In the genomic region with DNA sequence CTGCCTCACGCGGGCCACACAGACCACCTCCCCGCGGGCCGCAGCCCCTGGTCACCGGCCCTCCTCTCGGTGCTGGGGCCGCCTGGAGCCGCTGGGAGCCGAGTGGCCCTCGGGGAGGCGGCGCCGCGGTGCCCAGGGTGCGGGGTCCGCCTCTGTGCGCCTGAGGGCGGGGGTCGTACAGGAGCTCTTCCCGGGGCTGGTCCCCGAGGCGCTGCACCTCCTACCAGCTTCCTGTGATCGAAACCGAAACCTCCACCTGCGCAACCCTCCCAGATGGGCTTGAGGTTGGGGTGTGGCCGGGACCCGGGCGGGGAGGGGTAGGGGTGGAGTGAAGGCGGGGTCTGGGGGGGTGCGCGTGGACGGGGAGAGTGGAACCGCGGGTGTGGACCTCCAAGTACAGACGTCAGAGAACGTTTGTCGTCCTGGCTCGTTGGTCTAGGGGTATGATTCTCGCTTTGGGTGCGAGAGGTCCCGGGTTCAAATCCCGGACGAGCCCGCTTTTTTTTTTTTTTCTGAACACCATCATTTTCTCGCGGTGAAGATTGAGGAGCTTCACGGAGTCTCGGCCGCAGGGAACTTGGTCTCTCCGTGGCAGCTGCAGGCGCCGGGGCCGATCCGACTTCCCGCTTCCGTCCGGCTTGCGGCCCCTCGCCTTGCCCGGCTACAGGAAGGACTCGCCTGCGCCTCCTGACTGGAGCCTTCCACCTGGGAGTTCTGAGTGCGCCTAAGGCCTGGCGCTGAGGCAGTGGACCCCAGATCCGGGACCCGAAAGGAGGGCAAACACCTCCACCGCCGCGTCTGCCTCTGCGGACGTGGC, we compare ENCODE assay signal across 8 cellular contexts. TPM values are rescaled to one million over a fixed set of nuclear protein-coding genes. Genes with fewer than 3 reads are reported as not detected.
A peak's percentile ranks its signal among the peaks of the same experiment; 100 is the strongest.
DNase-seq lines count a peak whose midpoint lies in the region; ATAC-seq and TF ChIP-seq lines count a peak whose summit lies in the region.

No MANE protein-coding gene starts in this region.

- peaks cover 10% of the 10 kb centered on the region for H3K4me1 Mint-ChIP-seq in neural progenitor cell

- H3K4me1 ChIP-seq in neural progenitor cell (no peaks in the 10 kb centered on the region), subcutaneous abdominal adipose tissue (ENCODE audit: control insufficient read depth in 5 of 5, insufficient read depth in 5 of 5, low read length in 5 of 5) (peaks cover 2 to 30% (median 21%) of the 10 kb centered on the region in 5 donors)

- no peaks in the 10 kb centered on the region for H3K79me2 ChIP-seq in neural progenitor cell (ENCODE audit: low read depth)

- H3K36me3 ChIP-seq in neural progenitor cell (no peaks in the 10 kb centered on the region), subcutaneous abdominal adipose tissue (ENCODE audit: control insufficient read depth in 5 of 5, insufficient read depth in 5 of 5, low read length in 5 of 5) (no peaks in the 10 kb centered on the region)

- H4K20me1 ChIP-seq in neural progenitor cell (ENCODE audit: low read depth), result peaks cover 6% of the 10 kb centered on the region

- H2AFZ ChIP-seq in neural progenitor cell (replicated peaks), result peak overlapping the region; percentile 98

- peaks cover 49% of the 10 kb centered on the region for H3K27me3 ChIP-seq in neural progenitor cell
- H3K27me3 ChIP-seq in subcutaneous abdominal adipose tissue (ENCODE audit: control insufficient read depth in 5 of 5, insufficient read depth in 4 of 5, low read length in 5 of 5), result no peaks in the 10 kb centered on the region

- H3K9me3 ChIP-seq in neural progenitor cell (ENCODE audit: low read depth), result no peaks in the 10 kb centered on the region
- peaks cover 0 to 4% (median 0%) of the 10 kb centered on the region in 5 donors for H3K9me3 ChIP-seq in subcutaneous abdominal adipose tissue (ENCODE audit: control insufficient read depth in 5 of 5, low read length in 5 of 5)

- H3K9me3 Mint-ChIP-seq in neural progenitor cell, result peaks cover 10% of the 10 kb centered on the region

- peak overlapping the region; percentile 95 for H3K4me3 Mint-ChIP-seq in neural progenitor cell

- H3K27ac ChIP-seq in neural progenitor cell (no peak overlapping the region), subcutaneous abdominal adipose tissue (ENCODE audit: low read depth, low read length) (peak overlapping the region; percentile 80)

- peak overlapping the region; percentile 64 to 77 for H3K4me3 ChIP-seq in foreskin fibroblast (ENCODE audit: low read depth in 1 of 2, low read length in 2 of 2)
- H3K4me3 ChIP-seq in neural progenitor cell, result peak overlapping the region; percentile 95
- peak overlapping the region; percentile 45 to 82 (median 75) for H3K4me3 ChIP-seq in subcutaneous abdominal adipose tissue (ENCODE audit: low read depth in 1 of 5, low read length in 5 of 5)

- peak overlapping the region; percentile 91 for H3K27ac Mint-ChIP-seq in neural progenitor cell

- H3K4me2 ChIP-seq in neural progenitor cell, result peak overlapping the region; percentile 92

- H3K36me3 Mint-ChIP-seq in neural progenitor cell, result no peaks in the 10 kb centered on the region

- peaks cover 36% of the 10 kb centered on the region for H3F3A ChIP-seq in neural progenitor cell (ENCODE audit: low read depth)

- TF ChIP-seq CTCF in foreskin fibroblast (IDR thresholded peaks at IDR 0.05; ENCODE audit: low read depth, low read length), result no peak
- TF ChIP-seq CTCF in neural progenitor cell (IDR thresholded peaks at IDR 0.05), result no peak

- peaks cover 29% of the 10 kb centered on the region for H3K27me3 Mint-ChIP-seq in neural progenitor cell (ENCODE audit: insufficient read depth, low read depth)

- DNase-seq in AG08395 (ENCODE audit: low spot score) (peak; percentile 94), HuH-7 (ENCODE audit: low spot score) (peak; percentile 97), SHP77 (lab: John Stamatoyannopoulos, UW) (peak; percentile 75 to 87), activated gamma-delta T cell (lab: John Stamatoyannopoulos, UW) (peak; percentile 87), foreskin fibroblast (peak; percentile 67 to 88), neural progenitor cell (ENCODE audit: low spot score) (peak; percentile 83)

- H3K9ac ChIP-seq in neural progenitor cell (no peak overlapping the region), subcutaneous abdominal adipose tissue (ENCODE audit: low read length in 5 of 5) (peak overlapping the region; percentile 26 to 84 (median 75))

- peak; percentile 44 for ATAC-seq in GM19023 (IDR thresholded peaks at IDR 0.05; ENCODE audit: unreplicated experiment)

RNA-seq across cellular contexts. Expression of a gene that starts 23.9 kb away (rescaled TPM):
- total RNA-seq in neural progenitor cell (ENCODE audit: low replicate concordance), result 1.3 and 4.0 TPM in 2 replicates

RNA-seq across cellular contexts. Expression of a gene that starts 29.3 kb away (rescaled TPM):
- not detected in 2 replicates for total RNA-seq in neural progenitor cell (ENCODE audit: low replicate concordance)

RNA-seq across cellular contexts. Expression of a gene that starts 46.3 kb away (rescaled TPM):
- total RNA-seq in neural progenitor cell (ENCODE audit: low replicate concordance), result 5.4 and 19.6 TPM in 2 replicates

RNA-seq across cellular contexts. Expression of a gene that starts 59.6 kb away (rescaled TPM):
- total RNA-seq in neural progenitor cell (ENCODE audit: low replicate concordance), result 5.4 and 16.2 TPM in 2 replicates
